Comparison of ENCODE assay signal across 24 cellular contexts in the genomic region with DNA sequence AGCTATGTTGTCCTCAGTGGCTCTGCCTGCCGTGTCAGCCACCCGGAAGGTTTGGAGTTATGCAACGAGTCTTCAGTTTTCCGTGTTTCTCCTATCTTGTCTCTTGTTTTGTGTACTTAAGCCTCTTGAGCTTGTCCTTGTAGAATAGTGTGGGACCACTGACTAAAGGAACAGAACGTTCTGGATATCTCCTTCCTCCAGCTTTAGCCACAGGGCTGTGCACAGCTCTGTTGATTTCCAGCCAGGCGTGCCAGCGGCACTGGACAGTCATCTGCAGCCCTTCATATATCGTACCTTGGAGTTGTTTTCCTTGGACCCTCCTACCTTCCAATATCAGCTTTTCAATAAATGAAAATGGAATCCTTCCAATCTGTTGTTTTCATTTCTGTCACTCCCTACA. TPM values are rescaled to one million over a fixed set of nuclear protein-coding genes. Genes with fewer than 3 reads are reported as not detected.
A peak's percentile ranks its signal among the peaks of the same experiment; 100 is the strongest.
DNase-seq lines count a peak whose midpoint lies in the region; ATAC-seq and TF ChIP-seq lines count a peak whose summit lies in the region.
"Had no signal": no experiment of that assay in that cellular context is flagged by ENCODE, and none has a peak within 500 bp of the region (broad histone marks: within the 10 kb centered on the region; RNA-seq: fewer than 3 reads in every experiment).

No MANE protein-coding gene starts in this region.

- no peaks in the 10 kb centered on the region for H3K9me3 Mint-ChIP-seq in activated naive CD4-positive, alpha-beta T cell treated with anti-CD3 and anti-CD28 coated beads for 36 hours
- H3K9me3 Mint-ChIP-seq: stimulated activated memory B cell treated with anti-CD40 and anti-IgM and Interleukin-4, amounts not matched to agents 10 μg/mL and 1 μg/mL and 100 μg/mL, for 72 hours had no signal

- peak overlapping the region; percentile 16 for H3K4me2 ChIP-seq in osteoblast (ENCODE audit: insufficient read depth, low read length)
- H3K4me2 ChIP-seq: A549 had no signal

- intact Hi-C loops in activated naive CD4-positive, alpha-beta T cell treated with anti-CD3 and anti-CD28 coated beads for 36 hours (cut with micrococcal nuclease), result no loop called here
- intact Hi-C loops in heart left ventricle (cut with DNase I), result loop anchor here in 1 of 10 donors (5.0 kb wide), 1 partner anchor 38 kb away; the partner anchor contains the start of gene TMEM11

- H3K79me2 ChIP-seq in osteoblast (ENCODE audit: insufficient read depth, low read length), result peaks cover 9% of the 10 kb centered on the region

- no peak for TF ChIP-seq POLR2A in heart left ventricle (IDR thresholded peaks at IDR 0.05)

- no peaks in the 10 kb centered on the region for H3K27me3 Mint-ChIP-seq in activated naive CD4-positive, alpha-beta T cell treated with anti-CD3 and anti-CD28 coated beads for 36 hours (ENCODE audit: low read depth)
- H3K27me3 Mint-ChIP-seq: stimulated activated memory B cell treated with anti-CD40 and anti-IgM and Interleukin-4, amounts not matched to agents 10 μg/mL and 1 μg/mL and 100 μg/mL, for 72 hours had no signal

- peaks cover 0 to 36% (median 11%) of the 10 kb centered on the region in 9 donors for H3K36me3 ChIP-seq in heart left ventricle
- no peaks in the 10 kb centered on the region for H3K36me3 ChIP-seq in osteoblast (ENCODE audit: insufficient read depth, low read length)
- H3K36me3 ChIP-seq: HAP-1, WERI-Rb-1 had no signal

- peak overlapping the region in 11 of 12 donors; percentile 14 to 64 (median 34) for H3K27ac ChIP-seq in heart left ventricle
- H3K27ac ChIP-seq in osteoblast (ENCODE audit: low read depth, low read length), result no peak overlapping the region
- H3K27ac ChIP-seq: A549, WERI-Rb-1 had no signal

- WGBS in heart left ventricle, 4 donors, result 54 to 64% (median 60%) methylated on average over 8 of the region's 8 CpGs

- H4K20me1 ChIP-seq in osteoblast (ENCODE audit: insufficient read depth, low read length), result no peaks in the 10 kb centered on the region

- TF ChIP-seq CTCF in heart left ventricle (IDR thresholded peaks at IDR 0.05), result no peak
- TF ChIP-seq CTCF in osteoblast (IDR thresholded peaks at IDR 0.05; ENCODE audit: extremely low read depth, low read depth, low read length), result no peak

- H3K4me1 ChIP-seq in heart left ventricle (peaks cover 0 to 45% (median 33%) of the 10 kb centered on the region in 12 donors), osteoblast (ENCODE audit: insufficient read depth, low read length) (peaks cover 9% of the 10 kb centered on the region)
- H3K4me1 ChIP-seq: A549, HAP-1 had no signal

- H3K4me3 ChIP-seq in heart left ventricle, result no peak overlapping the region
- H3K4me3 ChIP-seq in osteoblast (ENCODE audit: insufficient read depth, low read length), result no peak overlapping the region
- H3K4me3 ChIP-seq: A549, HAP-1, sigmoid colon had no signal

- no peak overlapping the region for H2AFZ ChIP-seq in osteoblast (ENCODE audit: low read length)

- peak; percentile 52 to 73 (median 66) for ATAC-seq in heart left ventricle
- no peak for ATAC-seq in GM21423 (IDR thresholded peaks at IDR 0.05; ENCODE audit: unreplicated experiment)
- no peak for ATAC-seq in HG02759 (IDR thresholded peaks at IDR 0.05; ENCODE audit: unreplicated experiment)
- ATAC-seq: A549; PC-3; stimulated activated memory B cell treated with anti-CD40 and anti-IgM and Interleukin-4, amounts not matched to agents 10 μg/mL and 1 μg/mL and 100 μg/mL, for 72 hours had no signal

- no peaks in the 10 kb centered on the region for H3K27me3 ChIP-seq in heart left ventricle
- no peaks in the 10 kb centered on the region for H3K27me3 ChIP-seq in osteoblast (ENCODE audit: insufficient read depth, low read length)
- H3K27me3 ChIP-seq: sigmoid colon had no signal

- H3K9me3 ChIP-seq in heart left ventricle (no peaks in the 10 kb centered on the region), osteoblast (ENCODE audit: low read depth, low read length) (no peaks in the 10 kb centered on the region)
- H3K9me3 ChIP-seq: A549, HAP-1, sigmoid colon had no signal

- peaks cover 15% of the 10 kb centered on the region for H3K4me1 Mint-ChIP-seq in activated naive CD4-positive, alpha-beta T cell treated with anti-CD3 and anti-CD28 coated beads for 36 hours (ENCODE audit: low read depth)

- CTCF ChIA-PET in activated naive CD4-positive, alpha-beta T cell treated with anti-CD3 and anti-CD28 coated beads for 36 hours (lab: Charles Lee), result no interaction called here

- no peak overlapping the region for H3K4me3 Mint-ChIP-seq in activated naive CD4-positive, alpha-beta T cell treated with anti-CD3 and anti-CD28 coated beads for 36 hours
- H3K4me3 Mint-ChIP-seq: stimulated activated memory B cell treated with anti-CD40 and anti-IgM and Interleukin-4, amounts not matched to agents 10 μg/mL and 1 μg/mL and 100 μg/mL, for 72 hours had no signal

- peak overlapping the region; percentile 53 for H3K27ac Mint-ChIP-seq in activated naive CD4-positive, alpha-beta T cell treated with anti-CD3 and anti-CD28 coated beads for 36 hours
- H3K27ac Mint-ChIP-seq: stimulated activated memory B cell treated with anti-CD40 and anti-IgM and Interleukin-4, amounts not matched to agents 10 μg/mL and 1 μg/mL and 100 μg/mL, for 72 hours had no signal

- peaks cover 6% of the 10 kb centered on the region for H3K36me3 Mint-ChIP-seq in activated naive CD4-positive, alpha-beta T cell treated with anti-CD3 and anti-CD28 coated beads for 36 hours (ENCODE audit: low read depth)

- DNase-seq in activated naive CD4-positive, alpha-beta T cell treated with anti-CD3 and anti-CD28 coated beads for 36 hours, result no peak
- no peak for DNase-seq in activated naive CD4-positive, alpha-beta T cell treated with anti-CD3 and anti-CD28 coated beads, Interleukin-2, amount 50 U/mL, for 16 hours
- DNase-seq in heart left ventricle (no peak), osteoblast (ENCODE audit: insufficient read length, low spot score, missing footprints) (no peak), ureter (ENCODE audit: low spot score) (peak; percentile 37), T1000 (lab: John Stamatoyannopoulos, UW) (no peak)
- DNase-seq: activated naive CD4-positive, alpha-beta T cell treated with Interleukin-2 at 50 U/mL for 16 hours; activated T-cell treated with anti-CD3 and anti-CD28 coated beads for 4 hours; COR-L47; DND-41; Karpas-422; NCI-H1930; NCI-H446; PC-3; SIG-M5; sigmoid colon; T-helper 1 cell; trophoblast cell; WERI-Rb-1 had no signal

RNA-seq across cellular contexts. Expression of gene TMEM11, which starts 39.8 kb away (rescaled TPM):
- total RNA-seq in activated naive CD4-positive, alpha-beta T cell treated with anti-CD3 and anti-CD28 coated beads for 36 hours, result 10 to 100 TPM; 23.6 to 28.2 TPM
- total RNA-seq in heart left ventricle (10 to 100 TPM; 23.2 to 46.6 (median 32.0) TPM), osteoblast (12.1 and 18.1 TPM in 2 replicates), ureter (20.4 TPM)
- 10 to 100 TPM; 59.2 to 59.7 TPM for polyA plus RNA-seq in heart left ventricle

RNA-seq across cellular contexts. Expression of gene DHRS7B, which starts 47.4 kb away (rescaled TPM):
- total RNA-seq in activated naive CD4-positive, alpha-beta T cell treated with anti-CD3 and anti-CD28 coated beads for 36 hours, result 10 to 100 TPM; 12.0 to 12.1 TPM
- total RNA-seq in heart left ventricle (10 to 100 TPM; 20.2 to 45.2 (median 34.7) TPM), osteoblast (15.2 and 19.4 TPM in 2 replicates), ureter (20.2 TPM)
- 10 to 100 TPM; 40.5 to 42.2 TPM for polyA plus RNA-seq in heart left ventricle

Comparison
In these comparisons a context has a peak if more than half of its experiments do, and no peak if none do; other contexts are left out.
1. ATAC-seq: peak in heart left ventricle (4 of 4); none in GM21423 (single experiment) and HG02759 (single experiment).